ENCODE assay signal across 32 cellular contexts in the genomic region with DNA sequence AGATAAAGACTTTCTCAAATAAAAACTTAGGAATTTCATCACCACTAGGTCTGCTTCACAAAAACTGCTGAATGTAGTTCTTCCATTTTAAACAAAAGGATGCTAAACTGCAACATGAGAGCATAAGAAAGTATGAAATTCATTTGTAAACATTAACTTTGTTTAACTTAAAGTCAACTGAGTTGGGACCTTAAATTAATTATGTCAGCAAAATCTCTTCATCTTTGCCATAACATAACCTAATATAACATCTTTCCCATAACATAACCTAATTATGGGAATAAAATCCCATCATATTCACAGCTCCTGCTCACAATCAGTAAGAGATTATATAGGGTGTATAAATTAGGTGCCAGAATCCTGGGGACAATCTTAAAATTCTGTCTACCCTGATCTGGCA.
"Had no signal": no experiment of that assay in that cellular context is flagged by ENCODE, and none has a peak within 500 bp of the region (broad histone marks: within the 10 kb centered on the region; RNA-seq: fewer than 3 reads in every experiment).

No MANE protein-coding gene starts in this region.

- DNase-seq: activated effector memory CD4-positive, alpha-beta T cell treated with anti-CD3 and anti-CD28 coated beads, Interleukin-2, amount 50 U/mL, for 16 hours; activated effector memory CD4-positive, alpha-beta T cell treated with Interleukin-2 at 50 U/mL for 16 hours; activated gamma-delta T cell; activated gamma-delta T cell treated with Interleukin-2 at 50 U/mL for 16 hours; activated naive CD4-positive, alpha-beta T cell; activated naive CD4-positive, alpha-beta T cell treated with anti-CD3 and anti-CD28 coated beads for 36 hours; activated naive CD4-positive, alpha-beta T cell treated with anti-CD3 and anti-CD28 coated beads, Interleukin-2, amount 10 ng/mL, durations not matched to agents 7 days and 5 days; activated naive CD4-positive, alpha-beta T cell treated with anti-CD3 and anti-CD28 coated beads, Interleukin-2, amount 50 U/mL, for 16 hours; activated naive CD4-positive, alpha-beta T cell treated with Interleukin-2 at 50 U/mL for 16 hours; activated naive CD8-positive, alpha-beta T cell treated with anti-CD3 and anti-CD28 coated beads for 36 hours; activated naive CD8-positive, alpha-beta T cell treated with anti-CD3 and anti-CD28 coated beads, Interleukin-2, amount 10 ng/mL, durations not matched to agents 7 days and 5 days; activated naive CD8-positive, alpha-beta T cell treated with anti-CD3 and anti-CD28 coated beads, Interleukin-2, amount 50 U/mL, for 24 hours; activated T-cell treated with anti-CD3 and anti-CD28 coated beads, Interleukin-2, amount 50 U/mL, for 4 hours; activated T-cell treated with anti-CD3 and anti-CD28 coated beads, Interleukin-2, amount 50 U/mL, for 48 hours; activated T-cell treated with anti-CD3 and anti-CD28 coated beads, Interleukin-2, amount 50 U/mL, for 72 hours; adrenal gland; amniotic stem cell; amygdala; anterior cingulate cortex; aorta; body of pancreas; brain microvascular endothelial cell; caudate nucleus; central memory CD4-positive, alpha-beta T cell; cerebellar nuclear complex had no signal

- H3K9me3 ChIP-seq: body of pancreas had no signal

- ATAC-seq: activated naive CD4-positive, alpha-beta T cell treated with anti-CD3 and anti-CD28 coated beads, Interleukin-2, amount 50 U/mL, for 72 hours; activated naive CD8-positive, alpha-beta T cell treated with anti-CD3 and anti-CD28 coated beads, Interleukin-2, amount 50 U/mL, for 24 hours; activated T-cell treated with anti-CD3 and anti-CD28 coated beads, Interleukin-2, amount 50 U/mL, for 4 hours; activated T-cell treated with anti-CD3 and anti-CD28 coated beads, Interleukin-2, amount 50 U/mL, for 72 hours; activated T-helper 17 cell treated with anti-CD3 and anti-CD28 coated beads, Interleukin-2, amount 50 U/mL, for 72 hours; body of pancreas had no signal

- H3K27ac ChIP-seq: adrenal gland, ascending aorta, body of pancreas, brain microvascular endothelial cell, breast epithelium, cardiac muscle cell had no signal

- H3K4me3 ChIP-seq: adrenal gland, ascending aorta, body of pancreas, breast epithelium, cardiac muscle cell had no signal

- FAIRE-seq: astrocyte, bronchial epithelial cell had no signal

- H3K36me3 ChIP-seq: adrenal gland, ascending aorta, brain microvascular endothelial cell, breast epithelium, cardiac muscle cell had no signal

- H3K4me1 ChIP-seq: adrenal gland, ascending aorta, body of pancreas, breast epithelium had no signal

- H3K27me3 ChIP-seq: adrenal gland, ascending aorta, body of pancreas, brain microvascular endothelial cell, breast epithelium, cardiac muscle cell had no signal
